In the genomic region with DNA sequence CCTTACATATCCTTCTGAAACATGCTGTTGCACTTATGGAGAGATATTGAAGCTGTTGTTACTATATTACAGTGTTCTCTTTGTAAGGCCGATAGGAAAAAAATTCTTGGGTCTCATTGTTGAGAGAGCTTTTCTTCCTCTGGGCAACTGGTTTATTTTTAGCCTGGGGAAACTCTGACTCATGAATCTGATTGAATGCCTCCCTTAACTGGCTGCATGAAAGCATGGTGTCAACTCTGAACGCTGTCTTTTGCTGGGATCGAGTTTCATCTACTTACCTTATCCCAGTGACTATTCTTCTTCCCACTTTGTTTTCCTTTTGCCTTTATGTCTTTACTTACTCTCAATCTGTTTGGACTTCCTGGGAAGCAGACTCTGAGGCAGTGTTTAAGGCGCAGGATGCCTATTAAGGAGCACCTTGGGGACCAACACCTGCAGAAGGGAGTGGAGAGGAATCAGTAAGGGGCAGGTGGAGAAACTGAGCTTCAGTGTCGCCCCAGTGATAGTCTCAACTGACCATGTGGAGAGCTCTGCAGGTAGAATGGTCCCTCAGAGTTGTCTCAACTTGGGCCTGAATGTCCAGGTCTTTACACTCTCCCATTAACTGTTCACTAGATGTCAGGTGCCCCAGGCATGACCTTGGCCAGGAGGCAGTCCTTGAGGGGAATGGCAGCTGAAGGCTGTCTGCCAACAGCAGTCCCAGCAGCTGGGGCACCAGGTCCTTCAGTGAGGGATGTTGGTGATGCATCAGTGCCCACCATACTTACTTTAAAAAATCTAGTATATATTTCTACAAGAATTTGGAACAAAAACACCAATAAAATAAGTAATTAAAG, we compare ENCODE assay signal across 8 cellular contexts.
DNase-seq lines count a peak whose midpoint lies in the region; ATAC-seq, FAIRE-seq and TF ChIP-seq lines count a peak whose summit lies in the region.

No MANE protein-coding gene starts in this region.

- H3K4me1 ChIP-seq in rectal smooth muscle tissue (ENCODE audit: control insufficient read depth, insufficient read depth, low read length), result peaks cover 6% of the 10 kb centered on the region

- POLR2A ChIA-PET in RWPE1 (lab: Yijun Ruan, JAX; ENCODE audit: low non-redundant PET), result no interaction called here

- no peaks in the 10 kb centered on the region for H3K27me3 ChIP-seq in rectal smooth muscle tissue (ENCODE audit: control insufficient read depth, insufficient read depth, low read length)

- no peak overlapping the region for H3K9ac ChIP-seq in rectal smooth muscle tissue (ENCODE audit: low read length)

- peak; percentile 100 for FAIRE-seq in H54 (lab: Jason Lieb, UNC)

- H3K27ac ChIP-seq in RWPE1 (no peak overlapping the region), rectal smooth muscle tissue (ENCODE audit: low read depth, low read length) (peak overlapping the region; percentile 34)

- no peak for TF ChIP-seq CTCF in RWPE1 (conservative IDR thresholded peaks at IDR 0.05; ENCODE audit: low read depth)

- H3K36me3 ChIP-seq in rectal smooth muscle tissue (ENCODE audit: control insufficient read depth, insufficient read depth, low read length), result no peaks in the 10 kb centered on the region

- no peak for TF ChIP-seq POLR2A in H54 (IDR thresholded peaks at IDR 0.05; ENCODE audit: low read depth, low read length)

- no peak overlapping the region for H3K4me3 ChIP-seq in rectal smooth muscle tissue (ENCODE audit: low read length)

- DNase-seq in H54 (ENCODE audit: insufficient read length, low spot score) (peak; percentile 33), RWPE1 (ENCODE audit: low spot score) (peak; percentile 62), foreskin melanocyte (peak; percentile 97), D341Med (ENCODE audit: low spot score) (no peak), retina (no peak)

- ATAC-seq in GM18868 (IDR thresholded peaks at IDR 0.05; ENCODE audit: unreplicated experiment), result no peak
- no peak for ATAC-seq in GM18861 (IDR thresholded peaks at IDR 0.05; ENCODE audit: unreplicated experiment)

- CTCF ChIA-PET in RWPE1 (lab: Yijun Ruan, JAX), result interaction anchor here (1.1 kb wide), 1 partner anchor 1196 kb away, joined by 3 read pairs; no protein-coding TSS in a partner anchor

Comparison
In these comparisons a context has a peak if more than half of its experiments do, and no peak if none do; other contexts are left out.
1. DNase-seq: peak in H54 (single experiment), RWPE1 (single experiment) and foreskin melanocyte (single experiment); none in D341Med (single experiment) and retina (single experiment).